Comparison of ENCODE assay signal across 13 cellular contexts in the genomic region with DNA sequence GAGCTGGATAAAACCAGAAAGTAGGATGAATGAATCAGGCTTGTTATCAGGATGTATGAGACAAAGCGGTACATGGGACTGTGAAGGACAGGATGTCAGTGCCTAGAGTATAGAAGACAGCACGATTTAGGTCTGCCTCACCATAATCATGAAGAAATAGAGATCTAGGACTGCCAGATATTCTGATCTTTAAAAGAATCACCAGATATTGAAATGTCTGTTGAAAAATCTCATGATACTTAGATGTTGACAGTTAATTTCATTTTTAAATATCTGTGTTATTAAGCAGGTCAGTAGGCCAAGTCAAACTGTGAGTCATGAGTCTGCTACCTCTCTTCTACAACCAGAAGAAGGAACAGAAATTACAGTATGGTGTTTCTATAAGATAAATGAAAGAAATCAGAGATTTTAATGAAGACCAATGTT.
A peak's percentile ranks its signal among the peaks of the same experiment; 100 is the strongest.
DNase-seq lines count a peak whose midpoint lies in the region; ATAC-seq, FAIRE-seq and TF ChIP-seq lines count a peak whose summit lies in the region.
"Had no signal": no experiment of that assay in that cellular context is flagged by ENCODE, and none has a peak within 500 bp of the region (broad histone marks: within the 10 kb centered on the region; RNA-seq: fewer than 3 reads in every experiment).

No MANE protein-coding gene starts in this region.

- peak; percentile 86 for FAIRE-seq in islet of Langerhans (lab: Jason Lieb, UNC)

- intact Hi-C loops in sciatic nerve (cut with DNase I) = no loop called here

- ATAC-seq in DND-41 (ENCODE audit: insufficient read depth, low read depth) (0 out of 3 replicates have a peak, but pooled peaks have one; percentile 42), GM19035 (IDR thresholded peaks at IDR 0.05; ENCODE audit: unreplicated experiment) (peak; percentile 31), SK-N-SH treated with all-trans-retinoic acid at 6 μM for 48 hours (peak; percentile 76), HG02973 (IDR thresholded peaks at IDR 0.05; ENCODE audit: unreplicated experiment) (no peak), sciatic nerve (no peak)
- ATAC-seq: gastrocnemius medialis; naive thymus-derived CD4-positive, alpha-beta T cell had no signal

- DNase-seq in DND-41 (no peak), sciatic nerve (ENCODE audit: low spot score) (no peak), D341Med (ENCODE audit: low spot score) (no peak)
- DNase-seq: amniotic stem cell; gastrocnemius medialis; kidney glomerular epithelial cell; naive thymus-derived CD4-positive, alpha-beta T cell; NCI-H2107 had no signal

- no peak overlapping the region for H3K4me3 ChIP-seq in DND-41 (ENCODE audit: low read depth in 1 of 2, low read length in 2 of 2)
- H3K4me3 ChIP-seq: gastrocnemius medialis, right atrium auricular region had no signal

- H3K36me3 ChIP-seq in DND-41 (ENCODE audit: insufficient read depth, low read length) = peaks cover 30% of the 10 kb centered on the region
- H3K36me3 ChIP-seq: gastrocnemius medialis, right atrium auricular region had no signal

- no peaks in the 10 kb centered on the region for H3K27me3 ChIP-seq in DND-41 (ENCODE audit: insufficient read depth, low read length, poor library complexity)
- H3K27me3 ChIP-seq: gastrocnemius medialis, right atrium auricular region had no signal

- H2AFZ ChIP-seq in DND-41 (ENCODE audit: low read depth, low read length) = no peak overlapping the region

- H3K9ac ChIP-seq in DND-41 (ENCODE audit: low read depth, low read length) = no peak overlapping the region

- H3K4me2 ChIP-seq in DND-41 (ENCODE audit: insufficient read depth, low read length) = no peak overlapping the region

- H4K20me1 ChIP-seq in DND-41 (ENCODE audit: insufficient read depth, low read length) = no peaks in the 10 kb centered on the region

- peaks cover 77% of the 10 kb centered on the region for H3K79me2 ChIP-seq in DND-41 (ENCODE audit: insufficient read depth, low read length)

- peaks cover 4% of the 10 kb centered on the region; the same call in 1 of the 2 replicates for H3K4me1 ChIP-seq in DND-41 (ENCODE audit: insufficient read depth, low read length)
- H3K4me1 ChIP-seq: gastrocnemius medialis, right atrium auricular region had no signal

- no peak for TF ChIP-seq CTCF in DND-41 (IDR thresholded peaks at IDR 0.05; ENCODE audit: borderline replicate concordance, extremely low read depth, low read length, poor library complexity, severe bottlenecking)

- no peak overlapping the region for H3K27ac ChIP-seq in DND-41 (ENCODE audit: low read length)
- H3K27ac ChIP-seq: gastrocnemius medialis, right atrium auricular region had no signal

- H3K9me3 ChIP-seq in DND-41 (ENCODE audit: insufficient read depth, low read length, severe bottlenecking) = no peaks in the 10 kb centered on the region
- H3K9me3 ChIP-seq: gastrocnemius medialis, right atrium auricular region had no signal

TF ChIP-seq in SK-N-SH treated with all-trans-retinoic acid at 6 μM for 48 hours, 23 proteins besides CTCF, POLR2A, EP300 and RAD21:
- no peak for TF ChIP-seq ZNF8 (CRISPR knock-in tag; IDR thresholded peaks at IDR 0.05)
- 0 out of 2 replicates have a peak, but pooled peaks have one; percentile 18 for TF ChIP-seq TOX (CRISPR knock-in tag; IDR thresholded peaks at IDR 0.05; ENCODE audit: borderline replicate concordance)
TF ChIP-seq in SK-N-SH treated with all-trans-retinoic acid at 6 μM for 48 hours: peak in this region for 1.

Comparison
In these comparisons a context has a peak if more than half of its experiments do, and no peak if none do; other contexts are left out.
1. ATAC-seq: peak in DND-41 (single experiment), GM19035 (single experiment) and SK-N-SH treated with all-trans-retinoic acid at 6 μM for 48 hours (single experiment); none in HG02973 (single experiment) and sciatic nerve (single experiment).